ENCODE assay signal across 27 cellular contexts in the genomic region with DNA sequence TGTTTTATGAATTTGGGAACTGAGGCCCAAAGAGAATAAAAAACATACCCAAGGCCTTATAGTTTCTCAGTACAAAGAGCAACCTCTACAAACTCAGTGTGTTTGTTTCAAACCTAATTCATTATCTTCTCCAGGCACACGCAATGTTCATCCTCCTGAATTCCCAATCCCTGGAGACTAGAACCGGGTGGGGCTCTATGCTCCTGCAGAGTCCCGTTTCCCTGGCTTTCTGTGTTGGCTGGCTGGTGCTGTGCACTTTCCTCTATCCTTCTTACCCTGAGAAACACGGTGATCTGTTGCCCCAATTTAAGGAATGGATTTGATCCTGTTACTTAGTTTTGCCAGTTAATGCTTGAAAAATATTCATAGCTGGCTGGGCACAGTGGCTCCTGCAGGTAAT.
"Had no signal": no experiment of that assay in that cellular context is flagged by ENCODE, and none has a peak within 500 bp of the region (broad histone marks: within the 10 kb centered on the region; RNA-seq: fewer than 3 reads in every experiment).

No MANE protein-coding gene starts in this region.

- H3K27me3 ChIP-seq: brain microvascular endothelial cell, esophagus muscularis mucosa, foreskin keratinocyte, gastrocnemius medialis had no signal

- ATAC-seq: activated CD4-positive, alpha-beta T cell treated with anti-CD3 and anti-CD28 coated beads for 36 hours; activated CD8-positive, alpha-beta memory T cell treated with anti-CD3 and anti-CD28 coated beads, Interleukin-2, amount 10 ng/mL, durations not matched to agents 7 days and 5 days; activated CD8-positive, alpha-beta T cell treated with anti-CD3 and anti-CD28 coated beads, Interleukin-2, amount 10 ng/mL, durations not matched to agents 7 days and 5 days; activated naive CD8-positive, alpha-beta T cell treated with anti-CD3 and anti-CD28 coated beads, Interleukin-2, amount 50 U/mL, for 24 hours; effector memory CD8-positive, alpha-beta T cell; foreskin keratinocyte; gastrocnemius medialis had no signal

- H3K4me1 ChIP-seq: foreskin keratinocyte had no signal

- H3K9me3 ChIP-seq: esophagus muscularis mucosa, gastrocnemius medialis had no signal

- H3K27ac ChIP-seq: brain microvascular endothelial cell, foreskin keratinocyte, gastrocnemius medialis had no signal

- DNase-seq: activated CD4-positive, alpha-beta memory T cell treated with anti-CD3 and anti-CD28 coated beads for 36 hours; activated CD4-positive, alpha-beta T cell treated with anti-CD3 and anti-CD28 coated beads for 36 hours; activated CD4-positive, alpha-beta T cell treated with anti-CD3 and anti-CD28 coated beads, Interleukin-2, amount 10 ng/mL, durations not matched to agents 24 days and 14 days; activated CD4-positive, CD25-positive, alpha-beta regulatory T cell; activated CD4-positive, CD25-positive, alpha-beta regulatory T cell treated with anti-CD3 and anti-CD28 coated beads, Interleukin-2, amount 50 U/mL, for 72 hours; activated CD8-positive, alpha-beta memory T cell treated with anti-CD3 and anti-CD28 coated beads, Interleukin-2, amount 10 ng/mL, durations not matched to agents 7 days and 5 days; activated CD8-positive, alpha-beta memory T cell treated with anti-CD3 and anti-CD28 coated beads, Interleukin-2, amount 50 U/mL, for 4 hours; activated CD8-positive, alpha-beta T cell treated with anti-CD3 and anti-CD28 coated beads, Interleukin-2, amount 10 ng/mL, durations not matched to agents 7 days and 5 days; activated effector memory CD4-positive, alpha-beta T cell treated with anti-CD3 and anti-CD28 coated beads, Interleukin-2, amount 50 U/mL, for 16 hours; activated naive CD4-positive, alpha-beta T cell treated with anti-CD3 and anti-CD28 coated beads for 36 hours; activated naive CD8-positive, alpha-beta T cell treated with anti-CD3 and anti-CD28 coated beads for 36 hours; activated naive CD8-positive, alpha-beta T cell treated with anti-CD3 and anti-CD28 coated beads, Interleukin-2, amount 50 U/mL, for 24 hours; activated T-cell treated with anti-CD3 and anti-CD28 coated beads, Interleukin-2, amount 50 U/mL, for 1 hour; activated T-cell treated with anti-CD3 and anti-CD28 coated beads, Interleukin-2, amount 50 U/mL, for 48 hours; anterior cingulate cortex; brain microvascular endothelial cell; caudate nucleus; cortex of kidney; dermis blood vessel endothelial cell; effector CD4-positive, alpha-beta T cell; effector memory CD8-positive, alpha-beta T cell; erythroblast; foreskin keratinocyte; glutamatergic neuron; T-helper 2 cell had no signal

- H3K36me3 ChIP-seq: brain microvascular endothelial cell, esophagus muscularis mucosa, gastrocnemius medialis had no signal

- H3K4me3 ChIP-seq: esophagus muscularis mucosa, gastrocnemius medialis had no signal
